8 cellular contexts compared by ENCODE assay signal in genomic region chr6:134177753-134178229, GRCh38.
DNase-seq lines count a peak whose midpoint lies in the region; ATAC-seq and TF ChIP-seq lines count a peak whose summit lies in the region.

No MANE protein-coding gene starts in this region.

- H3K4me3 Mint-ChIP-seq in activated CD4-positive, alpha-beta T cell treated with anti-CD3 and anti-CD28 coated beads for 36 hours, result peak overlapping the region; percentile 76
- H3K4me3 Mint-ChIP-seq in activated B cell treated with CpG ODN at 0.5 μM for 24 hours, result peak overlapping the region; percentile 93

- peak; percentile 25 for DNase-seq in activated CD4-positive, alpha-beta T cell treated with anti-CD3 and anti-CD28 coated beads for 36 hours
- DNase-seq in activated CD4-positive, alpha-beta T cell treated with anti-CD3 and anti-CD28 coated beads, Interleukin-2, amount 50 U/mL, for 4 hours, result no peak
- DNase-seq in activated B cell treated with CpG ODN at 0.5 μM for 24 hours (no peak), left lobe of liver (ENCODE audit: low spot score) (no peak)
- DNase-seq in stimulated activated CD8-positive, alpha-beta memory T cell treated with anti-CD3 and anti-CD28 coated beads, Interleukin-4, amount 100 ng/mL, for 48 hours, result peak; percentile 30

- peaks cover 0 to 9% of the 10 kb centered on the region in 2 donors for H3K36me3 ChIP-seq in gastroesophageal sphincter

- CTCF ChIA-PET in activated CD4-positive, alpha-beta T cell treated with anti-CD3 and anti-CD28 coated beads for 36 hours (lab: Charles Lee), result interaction anchor here (0.6 to 4.6 kb wide), 18 partner anchors 12 to 1075 kb away, joined by 3 to 36 read pairs (median 3); no protein-coding TSS in a partner anchor
- CTCF ChIA-PET in activated B cell treated with CpG ODN at 0.5 μM for 24 hours (lab: Charles Lee), result interaction anchor here (0.8 to 5.8 kb wide), 20 partner anchors 9 to 645 kb away, joined by 3 to 88 read pairs (median 4); no protein-coding TSS in a partner anchor

- peaks cover 37% of the 10 kb centered on the region for H3K4me1 Mint-ChIP-seq in activated CD4-positive, alpha-beta T cell treated with anti-CD3 and anti-CD28 coated beads for 36 hours
- H3K4me1 Mint-ChIP-seq in activated B cell treated with CpG ODN at 0.5 μM for 24 hours, result peaks cover 44% of the 10 kb centered on the region

- WGBS in gastroesophageal sphincter (ENCODE audit: low coverage in 1 of 2), 2 donors, result 60 to 61% methylated on average over 9 to 12 of the region's 12 CpGs

- peaks cover 9% of the 10 kb centered on the region for H3K36me3 Mint-ChIP-seq in activated CD4-positive, alpha-beta T cell treated with anti-CD3 and anti-CD28 coated beads for 36 hours (ENCODE audit: low read depth)
- H3K36me3 Mint-ChIP-seq in activated B cell treated with CpG ODN at 0.5 μM for 24 hours (ENCODE audit: low read depth), result peaks cover 12% of the 10 kb centered on the region

- ATAC-seq in activated CD4-positive, alpha-beta T cell treated with anti-CD3 and anti-CD28 coated beads for 36 hours, result no peak
- ATAC-seq in activated B cell treated with CpG ODN at 0.5 μM for 24 hours (ENCODE audit: low read depth) (no peak), gastroesophageal sphincter (no peak), GM21381 (IDR thresholded peaks at IDR 0.05; ENCODE audit: unreplicated experiment) (no peak), left lobe of liver (no peak), HG02610 (IDR thresholded peaks at IDR 0.05; ENCODE audit: unreplicated experiment) (no peak)

- intact Hi-C loops in activated CD4-positive, alpha-beta T cell treated with anti-CD3 and anti-CD28 coated beads for 36 hours (cut with DNase I, micrococcal nuclease), result loop anchor here (1.0 to 10.0 kb wide), 6 partner anchors 73 to 1363 kb away; partner anchors contain the start of genes MYB (in 1 of the 2) and RPS12 (in 1 of the 2)
- intact Hi-C loops in activated B cell treated with CpG ODN at 0.5 μM for 24 hours (cut with micrococcal nuclease), result loop anchor here (1.0 to 10.0 kb wide), 11 partner anchors 40 to 1317 kb away; partner anchors contain the start of genes AHI1 and MYB

- no peak for TF ChIP-seq CTCF in activated B cell treated with CpG ODN at 0.5 μM for 24 hours (IDR thresholded peaks at IDR 0.05)
- TF ChIP-seq CTCF in gastroesophageal sphincter (IDR thresholded peaks at IDR 0.05), result no peak

- peak overlapping the region in 3 of 4 donors; percentile 10 to 61 (median 53) for H3K27ac ChIP-seq in gastroesophageal sphincter

- H3K27ac Mint-ChIP-seq in activated CD4-positive, alpha-beta T cell treated with anti-CD3 and anti-CD28 coated beads for 36 hours, result peak overlapping the region; percentile 88
- H3K27ac Mint-ChIP-seq in activated B cell treated with CpG ODN at 0.5 μM for 24 hours, result peak overlapping the region; percentile 85

- H3K4me1 ChIP-seq in gastroesophageal sphincter, result peaks cover 0 to 41% (median 4%) of the 10 kb centered on the region in 3 donors

- no peaks in the 10 kb centered on the region for H3K9me3 ChIP-seq in gastroesophageal sphincter

- H3K4me3 ChIP-seq in gastroesophageal sphincter, result peak overlapping the region in 1 of 2 donors; percentile 40

- H3K9me3 Mint-ChIP-seq in activated CD4-positive, alpha-beta T cell treated with anti-CD3 and anti-CD28 coated beads for 36 hours (ENCODE audit: low read depth), result no peaks in the 10 kb centered on the region
- no peaks in the 10 kb centered on the region for H3K9me3 Mint-ChIP-seq in activated B cell treated with CpG ODN at 0.5 μM for 24 hours

- H3K27me3 Mint-ChIP-seq in activated CD4-positive, alpha-beta T cell treated with anti-CD3 and anti-CD28 coated beads for 36 hours, result no peaks in the 10 kb centered on the region
- H3K27me3 Mint-ChIP-seq in activated B cell treated with CpG ODN at 0.5 μM for 24 hours, result no peaks in the 10 kb centered on the region

- H3K27me3 ChIP-seq in gastroesophageal sphincter, result no peaks in the 10 kb centered on the region

- POLR2A ChIA-PET in activated CD4-positive, alpha-beta T cell treated with anti-CD3 and anti-CD28 coated beads for 36 hours (lab: Charles Lee), result interaction anchor here (0.9 to 1.1 kb wide), 2 partner anchors 70 to 459 kb away, joined by 3 read pairs; no protein-coding TSS in a partner anchor
- POLR2A ChIA-PET in activated B cell treated with CpG ODN at 0.5 μM for 24 hours (lab: Charles Lee), result interaction anchor here (1.0 to 3.2 kb wide), 9 partner anchors 22 to 463 kb away, joined by 3 to 18 read pairs (median 4); no protein-coding TSS in a partner anchor

- TF ChIP-seq EP300 in gastroesophageal sphincter (IDR thresholded peaks at IDR 0.05), result no peak

- no peak for TF ChIP-seq POLR2A in gastroesophageal sphincter (IDR thresholded peaks at IDR 0.05)

Comparison
In these comparisons a context has a peak if more than half of its experiments do, and no peak if none do; other contexts are left out.
1. DNase-seq: peak in activated CD4-positive, alpha-beta T cell treated with anti-CD3 and anti-CD28 coated beads for 36 hours (single experiment) and stimulated activated CD8-positive, alpha-beta memory T cell treated with anti-CD3 and anti-CD28 coated beads, Interleukin-4, amount 100 ng/mL, for 48 hours (single experiment); none in activated CD4-positive, alpha-beta T cell treated with anti-CD3 and anti-CD28 coated beads, Interleukin-2, amount 50 U/mL, for 4 hours (0 of 2), activated B cell treated with CpG ODN at 0.5 μM for 24 hours (single experiment) and left lobe of liver (single experiment).